In genomic region chr4:1535926-1536578, GRCh38 we compare ENCODE assay signal across 1 cellular context.
TF ChIP-seq lines count a peak whose summit lies in the region.

No MANE protein-coding gene starts in this region.

TF ChIP-seq in HepG2, 621 proteins besides CTCF, POLR2A, EP300 and RAD21 (continued from another document):
- TF ChIP-seq ZNF407 (CRISPR knock-in tag; IDR thresholded peaks at IDR 0.05; ENCODE audit: not compliant biosample characterization) (no peak), BORCS8-MEF2B (CRISPR knock-in tag; IDR thresholded peaks at IDR 0.05) (no peak), ZNF256 (CRISPR knock-in tag; conservative IDR thresholded peaks at IDR 0.05) (no peak)
TF ChIP-seq in HepG2: peak in this region for 0.
